1 cellular context compared by ENCODE assay signal in the genomic region with DNA sequence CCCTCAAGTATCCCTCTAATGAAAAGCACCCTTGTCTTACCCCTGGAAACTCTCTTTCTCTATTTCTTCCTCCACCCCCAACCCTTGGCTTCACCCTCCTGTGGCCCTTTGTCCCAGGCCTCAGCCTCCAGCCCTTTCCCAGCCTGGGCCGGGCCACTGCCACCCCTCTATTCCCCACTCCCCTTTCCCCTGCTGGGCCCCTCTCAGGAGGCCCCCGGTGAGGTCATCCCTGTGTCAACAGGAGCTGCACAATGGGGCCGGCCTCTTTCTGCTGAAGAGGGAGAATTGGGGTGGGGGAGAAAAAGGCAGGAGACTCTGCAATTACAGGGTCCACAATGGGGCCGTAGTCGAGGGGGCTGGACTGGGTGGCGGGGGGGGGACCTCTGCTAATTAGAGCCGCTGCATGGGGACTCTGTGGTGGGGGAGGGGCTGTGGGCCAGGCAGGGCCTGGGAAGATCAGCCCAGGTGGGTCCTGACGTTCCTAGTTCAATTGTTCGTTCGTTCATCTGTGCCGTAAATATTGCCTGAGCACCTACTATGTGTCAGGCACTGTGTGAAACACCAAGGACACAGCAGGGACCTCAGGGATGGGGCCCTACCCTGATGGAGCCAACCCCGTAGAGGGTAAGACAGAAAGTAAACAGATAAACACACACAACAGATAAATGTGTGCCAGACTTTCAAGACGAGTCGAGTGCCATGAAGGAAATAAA.
TF ChIP-seq lines count a peak whose summit lies in the region.

No MANE protein-coding gene starts in this region.

TF ChIP-seq in HepG2, 621 proteins besides CTCF, POLR2A, EP300 and RAD21 (continued from another document and continues in another):
- 0 out of 2 replicates have a peak, but pooled peaks have one; percentile 22 for TF ChIP-seq SMAD3 (CRISPR knock-in tag; IDR thresholded peaks at IDR 0.05)
- TF ChIP-seq SIX1 (CRISPR knock-in tag; IDR thresholded peaks at IDR 0.05; ENCODE audit: borderline replicate concordance) = no peak
- TF ChIP-seq, protein P1, sequence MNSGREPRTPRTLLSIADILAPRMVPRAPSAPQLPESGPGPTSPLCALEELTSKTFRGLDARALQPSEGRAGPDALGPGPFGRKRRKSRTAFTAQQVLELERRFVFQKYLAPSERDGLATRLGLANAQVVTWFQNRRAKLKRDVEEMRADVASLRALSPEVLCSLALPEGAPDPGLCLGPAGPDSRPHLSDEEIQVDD (CRISPR knock-in tag; IDR thresholded peaks at IDR 0.05; ENCODE audit: borderline replicate concordance) = no peak
- no peak for TF ChIP-seq HNRNPUL1 (IDR thresholded peaks at IDR 0.05; ENCODE audit: low read depth, low read length)
- TF ChIP-seq, protein P2, sequence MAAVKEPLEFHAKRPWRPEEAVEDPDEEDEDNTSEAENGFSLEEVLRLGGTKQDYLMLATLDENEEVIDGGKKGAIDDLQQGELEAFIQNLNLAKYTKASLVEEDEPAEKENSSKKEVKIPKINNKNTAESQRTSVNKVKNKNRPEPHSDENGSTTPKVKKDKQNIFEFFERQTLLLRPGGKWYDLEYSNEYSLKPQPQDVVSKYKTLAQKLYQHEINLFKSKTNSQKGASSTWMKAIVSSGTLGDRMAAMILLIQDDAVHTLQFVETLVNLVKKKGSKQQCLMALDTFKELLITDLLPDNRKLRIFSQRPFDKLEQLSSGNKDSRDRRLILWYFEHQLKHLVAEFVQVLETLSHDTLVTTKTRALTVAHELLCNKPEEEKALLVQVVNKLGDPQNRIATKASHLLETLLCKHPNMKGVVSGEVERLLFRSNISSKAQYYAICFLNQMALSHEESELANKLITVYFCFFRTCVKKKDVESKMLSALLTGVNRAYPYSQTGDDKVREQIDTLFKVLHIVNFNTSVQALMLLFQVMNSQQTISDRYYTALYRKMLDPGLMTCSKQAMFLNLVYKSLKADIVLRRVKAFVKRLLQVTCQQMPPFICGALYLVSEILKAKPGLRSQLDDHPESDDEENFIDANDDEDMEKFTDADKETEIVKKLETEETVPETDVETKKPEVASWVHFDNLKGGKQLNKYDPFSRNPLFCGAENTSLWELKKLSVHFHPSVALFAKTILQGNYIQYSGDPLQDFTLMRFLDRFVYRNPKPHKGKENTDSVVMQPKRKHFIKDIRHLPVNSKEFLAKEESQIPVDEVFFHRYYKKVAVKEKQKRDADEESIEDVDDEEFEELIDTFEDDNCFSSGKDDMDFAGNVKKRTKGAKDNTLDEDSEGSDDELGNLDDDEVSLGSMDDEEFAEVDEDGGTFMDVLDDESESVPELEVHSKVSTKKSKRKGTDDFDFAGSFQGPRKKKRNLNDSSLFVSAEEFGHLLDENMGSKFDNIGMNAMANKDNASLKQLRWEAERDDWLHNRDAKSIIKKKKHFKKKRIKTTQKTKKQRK (IDR thresholded peaks at IDR 0.05; ENCODE audit: low read length) = no peak
- TF ChIP-seq, protein P3, sequence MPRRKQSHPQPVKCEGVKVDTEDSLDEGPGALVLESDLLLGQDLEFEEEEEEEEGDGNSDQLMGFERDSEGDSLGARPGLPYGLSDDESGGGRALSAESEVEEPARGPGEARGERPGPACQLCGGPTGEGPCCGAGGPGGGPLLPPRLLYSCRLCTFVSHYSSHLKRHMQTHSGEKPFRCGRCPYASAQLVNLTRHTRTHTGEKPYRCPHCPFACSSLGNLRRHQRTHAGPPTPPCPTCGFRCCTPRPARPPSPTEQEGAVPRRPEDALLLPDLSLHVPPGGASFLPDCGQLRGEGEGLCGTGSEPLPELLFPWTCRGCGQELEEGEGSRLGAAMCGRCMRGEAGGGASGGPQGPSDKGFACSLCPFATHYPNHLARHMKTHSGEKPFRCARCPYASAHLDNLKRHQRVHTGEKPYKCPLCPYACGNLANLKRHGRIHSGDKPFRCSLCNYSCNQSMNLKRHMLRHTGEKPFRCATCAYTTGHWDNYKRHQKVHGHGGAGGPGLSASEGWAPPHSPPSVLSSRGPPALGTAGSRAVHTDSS (CRISPR knock-in tag; conservative IDR thresholded peaks at IDR 0.05) = no peak
- no peak for TF ChIP-seq ZNF777 (CRISPR knock-in tag; IDR thresholded peaks at IDR 0.05)
- TF ChIP-seq JUN (CRISPR knock-in tag; IDR thresholded peaks at IDR 0.05) = peak; percentile 97
- TF ChIP-seq, protein P4, sequence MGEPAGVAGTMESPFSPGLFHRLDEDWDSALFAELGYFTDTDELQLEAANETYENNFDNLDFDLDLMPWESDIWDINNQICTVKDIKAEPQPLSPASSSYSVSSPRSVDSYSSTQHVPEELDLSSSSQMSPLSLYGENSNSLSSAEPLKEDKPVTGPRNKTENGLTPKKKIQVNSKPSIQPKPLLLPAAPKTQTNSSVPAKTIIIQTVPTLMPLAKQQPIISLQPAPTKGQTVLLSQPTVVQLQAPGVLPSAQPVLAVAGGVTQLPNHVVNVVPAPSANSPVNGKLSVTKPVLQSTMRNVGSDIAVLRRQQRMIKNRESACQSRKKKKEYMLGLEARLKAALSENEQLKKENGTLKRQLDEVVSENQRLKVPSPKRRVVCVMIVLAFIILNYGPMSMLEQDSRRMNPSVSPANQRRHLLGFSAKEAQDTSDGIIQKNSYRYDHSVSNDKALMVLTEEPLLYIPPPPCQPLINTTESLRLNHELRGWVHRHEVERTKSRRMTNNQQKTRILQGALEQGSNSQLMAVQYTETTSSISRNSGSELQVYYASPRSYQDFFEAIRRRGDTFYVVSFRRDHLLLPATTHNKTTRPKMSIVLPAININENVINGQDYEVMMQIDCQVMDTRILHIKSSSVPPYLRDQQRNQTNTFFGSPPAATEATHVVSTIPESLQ (CRISPR knock-in tag; conservative IDR thresholded peaks at IDR 0.05) = no peak
- TF ChIP-seq SIN3A (IDR thresholded peaks at IDR 0.05; ENCODE audit: borderline replicate concordance, low read depth, low read length) = no peak
- TF ChIP-seq SMAD9 (CRISPR knock-in tag; IDR thresholded peaks at IDR 0.05) = no peak
- TF ChIP-seq, protein P5, sequence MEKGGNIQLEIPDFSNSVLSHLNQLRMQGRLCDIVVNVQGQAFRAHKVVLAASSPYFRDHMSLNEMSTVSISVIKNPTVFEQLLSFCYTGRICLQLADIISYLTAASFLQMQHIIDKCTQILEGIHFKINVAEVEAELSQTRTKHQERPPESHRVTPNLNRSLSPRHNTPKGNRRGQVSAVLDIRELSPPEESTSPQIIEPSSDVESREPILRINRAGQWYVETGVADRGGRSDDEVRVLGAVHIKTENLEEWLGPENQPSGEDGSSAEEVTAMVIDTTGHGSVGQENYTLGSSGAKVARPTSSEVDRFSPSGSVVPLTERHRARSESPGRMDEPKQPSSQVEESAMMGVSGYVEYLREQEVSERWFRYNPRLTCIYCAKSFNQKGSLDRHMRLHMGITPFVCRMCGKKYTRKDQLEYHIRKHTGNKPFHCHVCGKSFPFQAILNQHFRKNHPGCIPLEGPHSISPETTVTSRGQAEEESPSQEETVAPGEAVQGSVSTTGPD (CRISPR knock-in tag; IDR thresholded peaks at IDR 0.05) = no peak
- no peak for TF ChIP-seq HOXA5 (CRISPR knock-in tag; IDR thresholded peaks at IDR 0.05)
- no peak for TF ChIP-seq ZSCAN31 (CRISPR knock-in tag; IDR thresholded peaks at IDR 0.05; ENCODE audit: low read depth)
- TF ChIP-seq, protein P6, sequence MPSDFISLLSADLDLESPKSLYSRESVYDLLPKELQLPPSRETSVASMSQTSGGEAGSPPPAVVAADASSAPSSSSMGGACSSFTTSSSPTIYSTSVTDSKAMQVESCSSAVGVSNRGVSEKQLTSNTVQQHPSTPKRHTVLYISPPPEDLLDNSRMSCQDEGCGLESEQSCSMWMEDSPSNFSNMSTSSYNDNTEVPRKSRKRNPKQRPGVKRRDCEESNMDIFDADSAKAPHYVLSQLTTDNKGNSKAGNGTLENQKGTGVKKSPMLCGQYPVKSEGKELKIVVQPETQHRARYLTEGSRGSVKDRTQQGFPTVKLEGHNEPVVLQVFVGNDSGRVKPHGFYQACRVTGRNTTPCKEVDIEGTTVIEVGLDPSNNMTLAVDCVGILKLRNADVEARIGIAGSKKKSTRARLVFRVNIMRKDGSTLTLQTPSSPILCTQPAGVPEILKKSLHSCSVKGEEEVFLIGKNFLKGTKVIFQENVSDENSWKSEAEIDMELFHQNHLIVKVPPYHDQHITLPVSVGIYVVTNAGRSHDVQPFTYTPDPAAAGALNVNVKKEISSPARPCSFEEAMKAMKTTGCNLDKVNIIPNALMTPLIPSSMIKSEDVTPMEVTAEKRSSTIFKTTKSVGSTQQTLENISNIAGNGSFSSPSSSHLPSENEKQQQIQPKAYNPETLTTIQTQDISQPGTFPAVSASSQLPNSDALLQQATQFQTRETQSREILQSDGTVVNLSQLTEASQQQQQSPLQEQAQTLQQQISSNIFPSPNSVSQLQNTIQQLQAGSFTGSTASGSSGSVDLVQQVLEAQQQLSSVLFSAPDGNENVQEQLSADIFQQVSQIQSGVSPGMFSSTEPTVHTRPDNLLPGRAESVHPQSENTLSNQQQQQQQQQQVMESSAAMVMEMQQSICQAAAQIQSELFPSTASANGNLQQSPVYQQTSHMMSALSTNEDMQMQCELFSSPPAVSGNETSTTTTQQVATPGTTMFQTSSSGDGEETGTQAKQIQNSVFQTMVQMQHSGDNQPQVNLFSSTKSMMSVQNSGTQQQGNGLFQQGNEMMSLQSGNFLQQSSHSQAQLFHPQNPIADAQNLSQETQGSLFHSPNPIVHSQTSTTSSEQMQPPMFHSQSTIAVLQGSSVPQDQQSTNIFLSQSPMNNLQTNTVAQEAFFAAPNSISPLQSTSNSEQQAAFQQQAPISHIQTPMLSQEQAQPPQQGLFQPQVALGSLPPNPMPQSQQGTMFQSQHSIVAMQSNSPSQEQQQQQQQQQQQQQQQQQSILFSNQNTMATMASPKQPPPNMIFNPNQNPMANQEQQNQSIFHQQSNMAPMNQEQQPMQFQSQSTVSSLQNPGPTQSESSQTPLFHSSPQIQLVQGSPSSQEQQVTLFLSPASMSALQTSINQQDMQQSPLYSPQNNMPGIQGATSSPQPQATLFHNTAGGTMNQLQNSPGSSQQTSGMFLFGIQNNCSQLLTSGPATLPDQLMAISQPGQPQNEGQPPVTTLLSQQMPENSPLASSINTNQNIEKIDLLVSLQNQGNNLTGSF (CRISPR knock-in tag; IDR thresholded peaks at IDR 0.05) = no peak
- TF ChIP-seq, protein P7, sequence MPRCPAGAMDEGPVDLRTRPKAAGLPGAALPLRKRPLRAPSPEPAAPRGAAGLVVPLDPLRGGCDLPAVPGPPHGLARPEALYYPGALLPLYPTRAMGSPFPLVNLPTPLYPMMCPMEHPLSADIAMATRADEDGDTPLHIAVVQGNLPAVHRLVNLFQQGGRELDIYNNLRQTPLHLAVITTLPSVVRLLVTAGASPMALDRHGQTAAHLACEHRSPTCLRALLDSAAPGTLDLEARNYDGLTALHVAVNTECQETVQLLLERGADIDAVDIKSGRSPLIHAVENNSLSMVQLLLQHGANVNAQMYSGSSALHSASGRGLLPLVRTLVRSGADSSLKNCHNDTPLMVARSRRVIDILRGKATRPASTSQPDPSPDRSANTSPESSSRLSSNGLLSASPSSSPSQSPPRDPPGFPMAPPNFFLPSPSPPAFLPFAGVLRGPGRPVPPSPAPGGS (CRISPR knock-in tag; IDR thresholded peaks at IDR 0.05) = no peak
- TF ChIP-seq ZNF33B (CRISPR knock-in tag; IDR thresholded peaks at IDR 0.05) = no peak
- no peak for TF ChIP-seq RFX3 (CRISPR knock-in tag; IDR thresholded peaks at IDR 0.05)
- TF ChIP-seq ZNF672 (CRISPR knock-in tag; IDR thresholded peaks at IDR 0.05) = no peak
- TF ChIP-seq, protein P8, sequence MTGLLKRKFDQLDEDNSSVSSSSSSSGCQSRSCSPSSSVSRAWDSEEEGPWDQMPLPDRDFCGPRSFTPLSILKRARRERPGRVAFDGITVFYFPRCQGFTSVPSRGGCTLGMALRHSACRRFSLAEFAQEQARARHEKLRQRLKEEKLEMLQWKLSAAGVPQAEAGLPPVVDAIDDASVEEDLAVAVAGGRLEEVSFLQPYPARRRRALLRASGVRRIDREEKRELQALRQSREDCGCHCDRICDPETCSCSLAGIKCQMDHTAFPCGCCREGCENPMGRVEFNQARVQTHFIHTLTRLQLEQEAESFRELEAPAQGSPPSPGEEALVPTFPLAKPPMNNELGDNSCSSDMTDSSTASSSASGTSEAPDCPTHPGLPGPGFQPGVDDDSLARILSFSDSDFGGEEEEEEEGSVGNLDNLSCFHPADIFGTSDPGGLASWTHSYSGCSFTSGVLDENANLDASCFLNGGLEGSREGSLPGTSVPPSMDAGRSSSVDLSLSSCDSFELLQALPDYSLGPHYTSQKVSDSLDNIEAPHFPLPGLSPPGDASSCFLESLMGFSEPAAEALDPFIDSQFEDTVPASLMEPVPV (CRISPR knock-in tag; IDR thresholded peaks at IDR 0.05) = no peak
- 0 out of 2 replicates have a peak, but pooled peaks have one; percentile 67 for TF ChIP-seq ZNF713 (CRISPR knock-in tag; IDR thresholded peaks at IDR 0.05)
- TF ChIP-seq FOXK2 (IDR thresholded peaks at IDR 0.05) = no peak
- TF ChIP-seq, protein P9, sequence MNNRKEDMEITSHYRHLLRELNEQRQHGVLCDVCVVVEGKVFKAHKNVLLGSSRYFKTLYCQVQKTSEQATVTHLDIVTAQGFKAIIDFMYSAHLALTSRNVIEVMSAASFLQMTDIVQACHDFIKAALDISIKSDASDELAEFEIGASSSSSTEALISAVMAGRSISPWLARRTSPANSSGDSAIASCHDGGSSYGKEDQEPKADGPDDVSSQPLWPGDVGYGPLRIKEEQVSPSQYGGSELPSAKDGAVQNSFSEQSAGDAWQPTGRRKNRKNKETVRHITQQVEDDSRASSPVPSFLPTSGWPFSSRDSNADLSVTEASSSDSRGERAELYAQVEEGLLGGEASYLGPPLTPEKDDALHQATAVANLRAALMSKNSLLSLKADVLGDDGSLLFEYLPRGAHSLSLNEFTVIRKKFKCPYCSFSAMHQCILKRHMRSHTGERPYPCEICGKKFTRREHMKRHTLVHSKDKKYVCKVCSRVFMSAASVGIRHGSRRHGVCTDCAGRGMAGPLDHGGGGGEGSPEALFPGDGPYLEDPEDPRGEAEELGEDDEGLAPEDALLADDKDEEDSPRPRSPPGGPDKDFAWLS (CRISPR knock-in tag; IDR thresholded peaks at IDR 0.05; ENCODE audit: borderline replicate concordance) = no peak
- TF ChIP-seq, protein P10, sequence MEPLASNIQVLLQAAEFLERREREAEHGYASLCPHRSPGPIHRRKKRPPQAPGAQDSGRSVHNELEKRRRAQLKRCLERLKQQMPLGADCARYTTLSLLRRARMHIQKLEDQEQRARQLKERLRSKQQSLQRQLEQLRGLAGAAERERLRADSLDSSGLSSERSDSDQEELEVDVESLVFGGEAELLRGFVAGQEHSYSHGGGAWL (CRISPR knock-in tag; IDR thresholded peaks at IDR 0.05) = no peak
- no peak for TF ChIP-seq ZNF333 (CRISPR knock-in tag; IDR thresholded peaks at IDR 0.05; ENCODE audit: borderline replicate concordance)
- TF ChIP-seq ZNF773 (CRISPR knock-in tag; IDR thresholded peaks at IDR 0.05; ENCODE audit: borderline replicate concordance) = no peak
- TF ChIP-seq ETV6 (CRISPR knock-in tag; conservative IDR thresholded peaks at IDR 0.05) = no peak
- TF ChIP-seq ZNF260 (CRISPR knock-in tag; IDR thresholded peaks at IDR 0.05; ENCODE audit: borderline replicate concordance, low read depth) = no peak
- no peak for TF ChIP-seq ZNF329 (CRISPR knock-in tag; IDR thresholded peaks at IDR 0.05; ENCODE audit: low read depth)
- TF ChIP-seq ZNF83 (CRISPR knock-in tag; IDR thresholded peaks at IDR 0.05; ENCODE audit: borderline replicate concordance) = no peak
- TF ChIP-seq, protein P11, sequence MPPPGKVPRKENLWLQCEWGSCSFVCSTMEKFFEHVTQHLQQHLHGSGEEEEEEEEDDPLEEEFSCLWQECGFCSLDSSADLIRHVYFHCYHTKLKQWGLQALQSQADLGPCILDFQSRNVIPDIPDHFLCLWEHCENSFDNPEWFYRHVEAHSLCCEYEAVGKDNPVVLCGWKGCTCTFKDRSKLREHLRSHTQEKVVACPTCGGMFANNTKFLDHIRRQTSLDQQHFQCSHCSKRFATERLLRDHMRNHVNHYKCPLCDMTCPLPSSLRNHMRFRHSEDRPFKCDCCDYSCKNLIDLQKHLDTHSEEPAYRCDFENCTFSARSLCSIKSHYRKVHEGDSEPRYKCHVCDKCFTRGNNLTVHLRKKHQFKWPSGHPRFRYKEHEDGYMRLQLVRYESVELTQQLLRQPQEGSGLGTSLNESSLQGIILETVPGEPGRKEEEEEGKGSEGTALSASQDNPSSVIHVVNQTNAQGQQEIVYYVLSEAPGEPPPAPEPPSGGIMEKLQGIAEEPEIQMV (CRISPR knock-in tag; IDR thresholded peaks at IDR 0.05; ENCODE audit: low read depth) = no peak
- TF ChIP-seq U2AF2 (IDR thresholded peaks at IDR 0.05; ENCODE audit: low read depth, low read length) = no peak
- TF ChIP-seq FOXP1 (IDR thresholded peaks at IDR 0.05) = no peak
- TF ChIP-seq FOXP1 (CRISPR knock-in tag; IDR thresholded peaks at IDR 0.05) = peak; percentile 51
